In genomic region chr3:98574157-98574556, GRCh38 we compare ENCODE assay signal across 1 cellular context.
TF ChIP-seq lines count a peak whose summit lies in the region.

No MANE protein-coding gene starts in this region.

TF ChIP-seq in GM12878, 131 proteins besides CTCF, POLR2A, EP300 and RAD21 (continued from another document):
- TF ChIP-seq ESRRA (IDR thresholded peaks at IDR 0.05; ENCODE audit: low read length): no peak
- no peak for TF ChIP-seq SMC3 (IDR thresholded peaks at IDR 0.05; ENCODE audit: borderline replicate concordance, low read length)
- no peak for TF ChIP-seq NFXL1 (IDR thresholded peaks at IDR 0.05; ENCODE audit: borderline replicate concordance)
- TF ChIP-seq PBX3 (IDR thresholded peaks at IDR 0.05; ENCODE audit: insufficient replicate concordance, low read depth, low read length): no peak
- no peak for TF ChIP-seq SKIL (IDR thresholded peaks at IDR 0.05; ENCODE audit: low read depth, poor library complexity, severe bottlenecking)
- TF ChIP-seq RB1 (IDR thresholded peaks at IDR 0.05; ENCODE audit: borderline replicate concordance): no peak
- TF ChIP-seq MXI1 (IDR thresholded peaks at IDR 0.05; ENCODE audit: low read depth, low read length): no peak
- TF ChIP-seq ZBTB40 (IDR thresholded peaks at IDR 0.05; ENCODE audit: borderline replicate concordance): no peak
TF ChIP-seq in GM12878: peak in this region for 0.
